12 cellular contexts compared by ENCODE assay signal in the genomic region with DNA sequence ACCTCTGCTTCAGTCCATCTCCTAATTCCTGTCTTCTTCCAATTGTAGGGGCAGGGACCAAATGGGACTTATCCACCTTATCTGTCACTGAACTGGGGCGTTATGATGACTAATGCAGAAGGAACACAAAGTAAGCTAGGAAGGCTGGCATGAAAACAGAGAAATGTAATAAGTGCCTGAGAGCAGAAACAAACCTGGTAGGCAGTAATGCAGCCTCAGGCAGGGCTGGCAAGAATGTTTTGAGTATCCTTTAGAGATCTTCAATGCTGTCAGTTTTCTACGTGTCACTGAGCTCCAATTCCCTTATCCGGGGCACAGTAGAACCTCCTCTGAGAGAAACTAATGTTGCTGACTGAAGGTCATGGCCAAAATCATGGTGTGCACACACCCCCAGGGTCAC.
DNase-seq lines count a peak whose midpoint lies in the region; ATAC-seq and TF ChIP-seq lines count a peak whose summit lies in the region.
"Had no signal": no experiment of that assay in that cellular context is flagged by ENCODE, and none has a peak within 500 bp of the region (broad histone marks: within the 10 kb centered on the region; RNA-seq: fewer than 3 reads in every experiment).

No MANE protein-coding gene starts in this region.

- no peak overlapping the region for H3K27ac Mint-ChIP-seq in activated T-helper 17 cell treated with anti-CD3 and anti-CD28 coated beads, Interleukin-2, amount 50 U/mL, for 72 hours
- H3K27ac Mint-ChIP-seq: GM23338; stimulated activated naive CD8-positive, alpha-beta T cell treated with anti-CD3 and anti-CD28 coated beads, Interleukin-15, amount 100 ng/mL, for 72 hours had no signal

- no peaks in the 10 kb centered on the region for H4K20me1 ChIP-seq in OCI-LY3 (ENCODE audit: insufficient read depth, low read length)

- no peaks in the 10 kb centered on the region for H3K9me3 Mint-ChIP-seq in activated T-helper 17 cell treated with anti-CD3 and anti-CD28 coated beads, Interleukin-2, amount 50 U/mL, for 72 hours
- H3K9me3 Mint-ChIP-seq: CD14-positive monocyte; GM23338; stimulated activated naive CD8-positive, alpha-beta T cell treated with anti-CD3 and anti-CD28 coated beads, Interleukin-15, amount 100 ng/mL, for 72 hours had no signal

- no peak overlapping the region for H3K9ac ChIP-seq in OCI-LY3 (ENCODE audit: low read length)

- peak overlapping the region; percentile 98 for H3K27ac ChIP-seq in OCI-LY3 (ENCODE audit: low read length)

- H3K4me3 Mint-ChIP-seq in activated T-helper 17 cell treated with anti-CD3 and anti-CD28 coated beads, Interleukin-2, amount 50 U/mL, for 72 hours, result no peak overlapping the region
- H3K4me3 Mint-ChIP-seq: CD14-positive monocyte; GM23338; stimulated activated naive CD8-positive, alpha-beta T cell treated with anti-CD3 and anti-CD28 coated beads, Interleukin-15, amount 100 ng/mL, for 72 hours had no signal

- peaks cover 51% of the 10 kb centered on the region for H3K4me1 ChIP-seq in OCI-LY3 (ENCODE audit: low read length)

- H3K27me3 ChIP-seq in OCI-LY3 (ENCODE audit: low read depth, low read length), result no peaks in the 10 kb centered on the region

- ATAC-seq in GM19397 (IDR thresholded peaks at IDR 0.05; ENCODE audit: unreplicated experiment) (no peak), HG03521 (IDR thresholded peaks at IDR 0.05; ENCODE audit: unreplicated experiment) (no peak)
- no peak for ATAC-seq in activated T-helper 17 cell treated with anti-CD3 and anti-CD28 coated beads, Interleukin-2, amount 50 U/mL, for 72 hours (replicated peaks)
- ATAC-seq: GM23338; stimulated activated naive CD8-positive, alpha-beta T cell treated with anti-CD3 and anti-CD28 coated beads, Interleukin-15, amount 100 ng/mL, for 72 hours had no signal

- H3K36me3 ChIP-seq in OCI-LY3 (replicated peaks; ENCODE audit: low read depth, low read length), result no peaks in the 10 kb centered on the region

- DNase-seq in AG10803 (ENCODE audit: low read depth) (peak; percentile 50), choroid plexus epithelial cell (ENCODE audit: low read depth) (peak; percentile 52), mucosa of gallbladder (ENCODE audit: low spot score) (peak; percentile 38), ecto neural progenitor cell (ENCODE audit: low spot score) (no peak)
- DNase-seq: effector CD4-positive, alpha-beta T cell; stimulated activated naive CD8-positive, alpha-beta T cell treated with anti-CD3 and anti-CD28 coated beads, Interleukin-15, amount 100 ng/mL, for 72 hours had no signal

- no peak overlapping the region for H2AFZ ChIP-seq in OCI-LY3 (ENCODE audit: low read depth, low read length)
- H2AFZ ChIP-seq: GM23338 had no signal

- peak overlapping the region; percentile 42 for H3K4me3 ChIP-seq in AG10803 (ENCODE audit: low read length)
- no peak overlapping the region for H3K4me3 ChIP-seq in OCI-LY3 (ENCODE audit: low read length)
- no peak overlapping the region for H3K4me3 ChIP-seq in choroid plexus epithelial cell (ENCODE audit: low read depth, low read length)
- H3K4me3 ChIP-seq: GM23338 had no signal

- no peak overlapping the region for H3K4me2 ChIP-seq in OCI-LY3 (ENCODE audit: low read length)
- H3K4me2 ChIP-seq: GM23338 had no signal

- H3K4me1 Mint-ChIP-seq in activated T-helper 17 cell treated with anti-CD3 and anti-CD28 coated beads, Interleukin-2, amount 50 U/mL, for 72 hours, result peaks cover 7% of the 10 kb centered on the region
- H3K4me1 Mint-ChIP-seq: GM23338 had no signal

- TF ChIP-seq CTCF in AG10803 (conservative IDR thresholded peaks at IDR 0.05; ENCODE audit: low read length) (no peak), OCI-LY3 (IDR thresholded peaks at IDR 0.05; ENCODE audit: low read depth, low read length) (no peak), choroid plexus epithelial cell (conservative IDR thresholded peaks at IDR 0.05; ENCODE audit: low read depth, low read length) (no peak)

- H3K9me3 ChIP-seq in OCI-LY3 (ENCODE audit: insufficient read depth, low read length), result no peaks in the 10 kb centered on the region

- no peaks in the 10 kb centered on the region for H3K27me3 Mint-ChIP-seq in activated T-helper 17 cell treated with anti-CD3 and anti-CD28 coated beads, Interleukin-2, amount 50 U/mL, for 72 hours
- H3K27me3 Mint-ChIP-seq: stimulated activated naive CD8-positive, alpha-beta T cell treated with anti-CD3 and anti-CD28 coated beads, Interleukin-15, amount 100 ng/mL, for 72 hours had no signal

- H3K36me3 Mint-ChIP-seq in activated T-helper 17 cell treated with anti-CD3 and anti-CD28 coated beads, Interleukin-2, amount 50 U/mL, for 72 hours (ENCODE audit: low read depth), result no peaks in the 10 kb centered on the region
- H3K36me3 Mint-ChIP-seq: CD14-positive monocyte had no signal

- no peaks in the 10 kb centered on the region for H3K79me2 ChIP-seq in OCI-LY3 (ENCODE audit: low read length)
